Comparison of ENCODE assay signal across 31 cellular contexts in the genomic region with DNA sequence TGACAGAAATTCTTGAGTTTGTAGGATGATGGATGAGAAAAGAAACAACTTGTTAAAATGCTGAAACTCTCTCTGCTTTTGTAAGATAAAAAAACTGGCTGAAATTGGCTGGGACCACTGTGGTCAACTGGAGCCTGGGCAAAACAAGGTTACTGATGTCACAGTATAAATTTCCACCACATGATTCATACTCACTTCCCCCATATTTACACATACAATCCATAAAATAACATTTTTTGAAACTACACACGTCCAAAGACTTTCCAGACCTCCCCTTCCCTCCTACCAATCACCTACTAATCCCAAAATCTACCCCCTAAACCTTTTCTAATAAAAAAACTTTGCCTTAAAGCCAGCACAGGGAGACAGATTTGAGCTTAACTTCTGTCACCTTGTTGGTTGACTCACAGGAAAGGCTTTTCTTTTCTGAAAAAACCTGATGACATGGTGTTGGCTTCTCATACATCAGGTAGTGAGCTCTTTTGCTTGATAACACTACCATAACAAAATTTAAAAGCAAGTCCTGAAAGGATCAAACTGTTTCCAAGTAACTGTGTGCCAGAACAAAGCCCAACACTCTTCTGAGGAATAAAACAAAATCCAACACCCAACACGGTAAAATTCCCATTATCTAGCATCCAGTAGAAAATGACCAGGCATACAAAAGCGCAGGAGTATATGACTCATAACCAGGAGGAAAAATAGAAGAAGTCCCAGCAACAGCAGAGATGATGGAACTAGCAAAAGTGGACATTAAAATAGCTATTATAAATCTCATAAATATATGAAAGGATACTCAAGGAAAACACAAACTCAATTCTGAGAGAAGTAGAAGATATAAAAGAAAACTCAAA.
DNase-seq lines count a peak whose midpoint lies in the region; ATAC-seq lines count a peak whose summit lies in the region.
"Had no signal": no experiment of that assay in that cellular context is flagged by ENCODE, and none has a peak within 500 bp of the region (broad histone marks: within the 10 kb centered on the region; RNA-seq: fewer than 3 reads in every experiment).

No MANE protein-coding gene starts in this region.

- H3K36me3 ChIP-seq in naive thymus-derived CD4-positive, alpha-beta T cell (ENCODE audit: control insufficient read depth in 2 of 3, insufficient read depth in 3 of 3, low read length in 3 of 3): no peaks in the 10 kb centered on the region
- H3K36me3 ChIP-seq: pancreas, upper lobe of right lung had no signal

- POLR2A ChIA-PET in naive thymus-derived CD4-positive, alpha-beta T cell (lab: Charles Lee): interaction anchor here (0.9 to 3.1 kb wide), 9 partner anchors 9 to 51 kb away, joined by 3 to 10 read pairs (median 4); no protein-coding TSS in a partner anchor

- no peaks in the 10 kb centered on the region for H3K9me3 ChIP-seq in naive thymus-derived CD4-positive, alpha-beta T cell (ENCODE audit: control insufficient read depth in 2 of 3, low read length in 3 of 3)
- H3K9me3 ChIP-seq: pancreas, SK-N-SH, upper lobe of right lung had no signal

- H3K27ac Mint-ChIP-seq in activated CD4-positive, alpha-beta T cell treated with anti-CD3 and anti-CD28 coated beads, Interleukin-2, amount 10 ng/mL, durations not matched to agents 24 days and 14 days: peak overlapping the region; percentile 42
- peak overlapping the region; percentile 87 for H3K27ac Mint-ChIP-seq in activated T-helper 17 cell treated with anti-CD3 and anti-CD28 coated beads, Interleukin-2, amount 50 U/mL, for 72 hours
- H3K27ac Mint-ChIP-seq in naive thymus-derived CD4-positive, alpha-beta T cell: peak overlapping the region in 5 of 9 donors; percentile 3 to 98 (median 18)
- H3K27ac Mint-ChIP-seq: activated CD8-positive, alpha-beta memory T cell treated with anti-CD3 and anti-CD28 coated beads, Interleukin-2, amount 10 ng/mL, durations not matched to agents 7 days and 5 days; activated T-helper 1 cell treated with anti-CD3 and anti-CD28 coated beads, Interleukin-12 subunit alpha, Interleukin-12 subunit beta, Interleukin-2, Interleukin-4 antibody, amounts not matched to agents 30 ng/mL and 10 ng/mL and 1 ng/mL, durations not matched to agents 14 hours and 24 hours and 36 hours; CD14-positive monocyte; T-helper 1 cell treated with Interleukin-12 subunit alpha and Interleukin-12 subunit beta and Interleukin-4 antibody, amounts not matched to agents 30 μg/mL and 1 μg/mL, for 36 hours had no signal

- H3K4me3 Mint-ChIP-seq in activated CD4-positive, alpha-beta T cell treated with anti-CD3 and anti-CD28 coated beads, Interleukin-2, amount 10 ng/mL, durations not matched to agents 24 days and 14 days: no peak overlapping the region
- H3K4me3 Mint-ChIP-seq in activated T-helper 17 cell treated with anti-CD3 and anti-CD28 coated beads, Interleukin-2, amount 50 U/mL, for 72 hours: peak overlapping the region; percentile 40
- H3K4me3 Mint-ChIP-seq in naive thymus-derived CD4-positive, alpha-beta T cell: peak overlapping the region in 5 of 10 donors; percentile 45 to 65 (median 51)
- H3K4me3 Mint-ChIP-seq: activated CD8-positive, alpha-beta memory T cell treated with anti-CD3 and anti-CD28 coated beads, Interleukin-2, amount 10 ng/mL, durations not matched to agents 7 days and 5 days; activated T-helper 1 cell treated with anti-CD3 and anti-CD28 coated beads, Interleukin-12 subunit alpha, Interleukin-12 subunit beta, Interleukin-2, Interleukin-4 antibody, amounts not matched to agents 30 ng/mL and 10 ng/mL and 1 ng/mL, durations not matched to agents 14 hours and 24 hours and 36 hours; neural crest cell; T-helper 1 cell treated with Interleukin-12 subunit alpha and Interleukin-12 subunit beta and Interleukin-4 antibody, amounts not matched to agents 30 μg/mL and 1 μg/mL, for 36 hours had no signal

- peak; percentile 66 for ATAC-seq in activated T-helper 17 cell treated with anti-CD3 and anti-CD28 coated beads, Interleukin-2, amount 50 U/mL, for 72 hours (replicated peaks)
- ATAC-seq in naive thymus-derived CD4-positive, alpha-beta T cell: no peak
- no peak for ATAC-seq in GM21619 (IDR thresholded peaks at IDR 0.05; ENCODE audit: unreplicated experiment)
- ATAC-seq in GM21529 (IDR thresholded peaks at IDR 0.05; ENCODE audit: unreplicated experiment): no peak
- ATAC-seq: activated CD8-positive, alpha-beta memory T cell treated with anti-CD3 and anti-CD28 coated beads, Interleukin-2, amount 10 ng/mL, durations not matched to agents 7 days and 5 days; pancreas; stimulated activated naive CD8-positive, alpha-beta T cell treated with anti-CD3 and anti-CD28 coated beads, Interleukin-15, Interleukin-2, amounts not matched to agents 100 U/mL and 50 U/mL, for 24 hours; upper lobe of right lung had no signal

- peaks cover 14% of the 10 kb centered on the region for H3K27me3 Mint-ChIP-seq in activated CD4-positive, alpha-beta T cell treated with anti-CD3 and anti-CD28 coated beads, Interleukin-2, amount 10 ng/mL, durations not matched to agents 24 days and 14 days
- H3K27me3 Mint-ChIP-seq in activated T-helper 17 cell treated with anti-CD3 and anti-CD28 coated beads, Interleukin-2, amount 50 U/mL, for 72 hours: no peaks in the 10 kb centered on the region
- H3K27me3 Mint-ChIP-seq in naive thymus-derived CD4-positive, alpha-beta T cell: peaks cover 0 to 23% (median 0%) of the 10 kb centered on the region in 5 donors

- peaks cover 16 to 54% of the 10 kb centered on the region in 2 donors for H3K4me1 ChIP-seq in naive thymus-derived CD4-positive, alpha-beta T cell (ENCODE audit: control insufficient read depth in 2 of 2, insufficient read depth in 2 of 2, low read length in 2 of 2)
- H3K4me1 ChIP-seq: upper lobe of right lung had no signal

- DNase-seq in activated CD4-positive, alpha-beta T cell treated with anti-CD3 and anti-CD28 coated beads, Interleukin-2, amount 10 ng/mL, durations not matched to agents 24 days and 14 days: no peak
- no peak for DNase-seq in activated CD4-positive, alpha-beta T cell treated with anti-CD3 and anti-CD28 coated beads for 1 hour
- DNase-seq in HCEC 1CT (peak; percentile 50), LoVo (ENCODE audit: low spot score) (no peak)
- no peak for DNase-seq in naive thymus-derived CD4-positive, alpha-beta T cell
- DNase-seq: 8988T; activated CD4-positive, CD25-positive, alpha-beta regulatory T cell treated with anti-CD3 and anti-CD28 coated beads, Interleukin-2, amount 50 U/mL, for 72 hours; activated CD8-positive, alpha-beta memory T cell treated with anti-CD3 and anti-CD28 coated beads, Interleukin-2, amount 10 ng/mL, durations not matched to agents 7 days and 5 days; activated naive CD4-positive, alpha-beta T cell treated with anti-CD3 and anti-CD28 coated beads, Interleukin-2, amount 50 U/mL, for 16 hours; anterior cingulate cortex; hypothalamus; mesenchymal stem cell; NCI-H1417; NCI-H2081; NCI-H2227 treated with DMSO at 0.1 percent for 48 hours; NCI-H69; pancreas; PC-9; retina; SK-N-SH; small intestine; stimulated activated naive CD8-positive, alpha-beta T cell treated with anti-CD3 and anti-CD28 coated beads, Interleukin-15, Interleukin-2, amounts not matched to agents 100 U/mL and 50 U/mL, for 24 hours; upper lobe of right lung had no signal

- H3K9me3 Mint-ChIP-seq in activated CD4-positive, alpha-beta T cell treated with anti-CD3 and anti-CD28 coated beads, Interleukin-2, amount 10 ng/mL, durations not matched to agents 24 days and 14 days: peaks cover 20% of the 10 kb centered on the region
- no peaks in the 10 kb centered on the region for H3K9me3 Mint-ChIP-seq in activated T-helper 17 cell treated with anti-CD3 and anti-CD28 coated beads, Interleukin-2, amount 50 U/mL, for 72 hours
- H3K9me3 Mint-ChIP-seq in naive thymus-derived CD4-positive, alpha-beta T cell: peaks cover 0 to 8% (median 0%) of the 10 kb centered on the region in 11 donors

- peaks cover 3% of the 10 kb centered on the region for H3K36me3 Mint-ChIP-seq in activated CD4-positive, alpha-beta T cell treated with anti-CD3 and anti-CD28 coated beads, Interleukin-2, amount 10 ng/mL, durations not matched to agents 24 days and 14 days (ENCODE audit: low read depth)
- peaks cover 5% of the 10 kb centered on the region for H3K36me3 Mint-ChIP-seq in activated T-helper 17 cell treated with anti-CD3 and anti-CD28 coated beads, Interleukin-2, amount 50 U/mL, for 72 hours (ENCODE audit: low read depth)
- peaks cover 0 to 18% (median 0%) of the 10 kb centered on the region in 5 donors for H3K36me3 Mint-ChIP-seq in naive thymus-derived CD4-positive, alpha-beta T cell
- H3K36me3 Mint-ChIP-seq: activated CD8-positive, alpha-beta memory T cell treated with anti-CD3 and anti-CD28 coated beads, Interleukin-2, amount 10 ng/mL, durations not matched to agents 7 days and 5 days; CD14-positive monocyte had no signal

- intact Hi-C loops in activated CD4-positive, alpha-beta T cell treated with anti-CD3 and anti-CD28 coated beads, Interleukin-2, amount 10 ng/mL, durations not matched to agents 24 days and 14 days (cut with micrococcal nuclease): no loop called here
- intact Hi-C loops in naive thymus-derived CD4-positive, alpha-beta T cell (cut with micrococcal nuclease): loop anchor here in 1 of 2 donors (1.0 to 10.0 kb wide), 2 partner anchors 37 to 174 kb away; no protein-coding TSS in a partner anchor

- H3K4me1 Mint-ChIP-seq in activated CD4-positive, alpha-beta T cell treated with anti-CD3 and anti-CD28 coated beads, Interleukin-2, amount 10 ng/mL, durations not matched to agents 24 days and 14 days: peaks cover 44% of the 10 kb centered on the region
- peaks cover 30% of the 10 kb centered on the region for H3K4me1 Mint-ChIP-seq in activated T-helper 17 cell treated with anti-CD3 and anti-CD28 coated beads, Interleukin-2, amount 50 U/mL, for 72 hours
- H3K4me1 Mint-ChIP-seq in naive thymus-derived CD4-positive, alpha-beta T cell: peaks cover 41 to 77% (median 71%) of the 10 kb centered on the region in 7 donors
- H3K4me1 Mint-ChIP-seq: neural crest cell had no signal

- H3K27ac ChIP-seq in naive thymus-derived CD4-positive, alpha-beta T cell (ENCODE audit: low read depth, low read length): no peak overlapping the region
- H3K27ac ChIP-seq: KMS-11, pancreas, PC-9, upper lobe of right lung had no signal

- H3K4me3 ChIP-seq in naive thymus-derived CD4-positive, alpha-beta T cell (ENCODE audit: low read length): no peak overlapping the region
- H3K4me3 ChIP-seq: pancreas, PC-9, upper lobe of right lung had no signal

- no peaks in the 10 kb centered on the region for H3K27me3 ChIP-seq in naive thymus-derived CD4-positive, alpha-beta T cell (ENCODE audit: control insufficient read depth in 2 of 2, insufficient read depth in 2 of 2, low read length in 2 of 2)
- H3K27me3 ChIP-seq: pancreas, upper lobe of right lung had no signal

- CTCF ChIA-PET in naive thymus-derived CD4-positive, alpha-beta T cell (lab: Charles Lee): interaction anchor here (0.6 to 1.1 kb wide), 6 partner anchors 12 to 178 kb away, joined by 3 to 5 read pairs (median 3); no protein-coding TSS in a partner anchor

Comparison
In these comparisons a context has a peak if more than half of its experiments do, and no peak if none do; other contexts are left out.
1. H3K27ac Mint-ChIP-seq: peak in every context shown above with its lines; median percentile 87 in activated T-helper 17 cell treated with anti-CD3 and anti-CD28 coated beads, Interleukin-2, amount 50 U/mL, for 72 hours; 42 in activated CD4-positive, alpha-beta T cell treated with anti-CD3 and anti-CD28 coated beads, Interleukin-2, amount 10 ng/mL, durations not matched to agents 24 days and 14 days; 18 in naive thymus-derived CD4-positive, alpha-beta T cell.